Comparison of ENCODE assay signal across 36 cellular contexts in the genomic region with DNA sequence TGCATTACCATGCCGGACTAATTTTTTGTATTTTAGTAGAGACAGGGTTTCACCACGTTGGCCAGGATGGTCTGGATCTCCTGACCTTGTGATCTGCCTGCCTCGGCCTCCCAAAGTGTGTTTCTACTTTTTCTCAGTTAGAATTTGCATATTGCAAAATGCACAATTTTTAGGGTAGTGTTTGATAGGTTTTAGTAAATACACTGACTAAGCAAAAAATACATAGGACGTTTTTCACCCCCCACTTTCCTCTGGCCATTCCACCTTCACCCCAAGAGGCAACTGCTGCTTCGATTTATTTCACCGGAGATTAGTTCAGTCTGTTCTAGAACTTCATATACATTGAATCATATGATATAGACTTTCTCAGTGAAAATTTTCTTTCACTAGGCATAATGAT.
"Had no signal": no experiment of that assay in that cellular context is flagged by ENCODE, and none has a peak within 500 bp of the region (broad histone marks: within the 10 kb centered on the region; RNA-seq: fewer than 3 reads in every experiment).

No MANE protein-coding gene starts in this region.

- DNase-seq: activated B cell treated with CpG ODN at 0.5 μM for 24 hours; activated CD4-positive, alpha-beta memory T cell treated with anti-CD3 and anti-CD28 coated beads, Interleukin-2, amount 10 ng/mL, durations not matched to agents 7 days and 5 days; activated CD4-positive, alpha-beta T cell treated with anti-CD3 and anti-CD28 coated beads for 4 hours; activated CD4-positive, alpha-beta T cell treated with anti-CD3 and anti-CD28 coated beads, Interleukin-2, amount 10 ng/mL, durations not matched to agents 7 days and 5 days; activated CD4-positive, alpha-beta T cell treated with anti-CD3 and anti-CD28 coated beads, Interleukin-2, amount 50 U/mL, for 48 hours; activated CD4-positive, CD25-positive, alpha-beta regulatory T cell treated with anti-CD3 and anti-CD28 coated beads, Interleukin-2, amount 50 U/mL, for 72 hours; activated CD8-positive, alpha-beta memory T cell treated with anti-CD3 and anti-CD28 coated beads for 24 hours; activated CD8-positive, alpha-beta memory T cell treated with anti-CD3 and anti-CD28 coated beads, Interleukin-2, amount 10 ng/mL, durations not matched to agents 7 days and 5 days; activated CD8-positive, alpha-beta memory T cell treated with anti-CD3 and anti-CD28 coated beads, Interleukin-2, amount 50 U/mL, for 48 hours; activated CD8-positive, alpha-beta T cell treated with anti-CD3 and anti-CD28 coated beads, Interleukin-2, amount 10 ng/mL, durations not matched to agents 7 days and 5 days; activated effector memory CD4-positive, alpha-beta T cell treated with Interleukin-2 at 50 U/mL for 16 hours; activated gamma-delta T cell; activated naive CD4-positive, alpha-beta T cell treated with anti-CD3 and anti-CD28 coated beads, Interleukin-2, amount 10 ng/mL, durations not matched to agents 7 days and 5 days; activated naive CD4-positive, alpha-beta T cell treated with Interleukin-2 at 50 U/mL for 16 hours; activated naive CD8-positive, alpha-beta T cell treated with anti-CD3 and anti-CD28 coated beads, Interleukin-2, amount 10 ng/mL, durations not matched to agents 7 days and 5 days; activated naive CD8-positive, alpha-beta T cell treated with anti-CD3 and anti-CD28 coated beads, Interleukin-2, amount 50 U/mL, for 24 hours; activated T-cell treated with anti-CD3 and anti-CD28 coated beads, Interleukin-2, amount 50 U/mL, for 24 hours; activated T-cell treated with anti-CD3 and anti-CD28 coated beads, Interleukin-2, amount 50 U/mL, for 48 hours; amygdala; anterior cingulate cortex; caudate nucleus; cerebellar nuclear complex; T-helper 2 cell; T-helper 9 cell had no signal

- H3K27ac Mint-ChIP-seq: activated B cell treated with CpG ODN at 0.5 μM for 24 hours; activated CD4-positive, alpha-beta memory T cell treated with anti-CD3 and anti-CD28 coated beads, Interleukin-2, amount 10 ng/mL, durations not matched to agents 7 days and 5 days; activated CD4-positive, alpha-beta T cell treated with anti-CD3 and anti-CD28 coated beads, Interleukin-2, amount 10 ng/mL, durations not matched to agents 7 days and 5 days; activated CD8-positive, alpha-beta memory T cell treated with anti-CD3 and anti-CD28 coated beads, Interleukin-2, amount 10 ng/mL, durations not matched to agents 7 days and 5 days; activated CD8-positive, alpha-beta T cell treated with anti-CD3 and anti-CD28 coated beads, Interleukin-2, amount 10 ng/mL, durations not matched to agents 7 days and 5 days; activated naive CD4-positive, alpha-beta T cell treated with anti-CD3 and anti-CD28 coated beads, Interleukin-2, amount 10 ng/mL, durations not matched to agents 7 days and 5 days; activated naive CD4-positive, alpha-beta T cell treated with anti-CD3 and anti-CD28 coated beads, Interleukin-2, amount 50 U/mL, for 24 hours; activated naive CD8-positive, alpha-beta T cell; activated naive CD8-positive, alpha-beta T cell treated with anti-CD3 and anti-CD28 coated beads, Interleukin-2, amount 10 ng/mL, durations not matched to agents 7 days and 5 days; activated naive CD8-positive, alpha-beta T cell treated with anti-CD3 and anti-CD28 coated beads, Interleukin-2, amount 50 U/mL, for 24 hours; activated T-cell treated with anti-CD3 and anti-CD28 coated beads, Interleukin-2, amount 50 U/mL, for 24 hours; activated T-helper 2 cell treated with anti-CD3 and anti-CD28 coated beads, Interferon-gamma antibody, Interleukin-2, Interleukin-4, amounts not matched to agents 10 μg/mL and 5 μg/mL and 100 μg/mL, durations not matched to agents 14 hours and 24 hours and 36 hours; brain; T-helper 1 cell treated with Interleukin-12 subunit alpha and Interleukin-12 subunit beta and Interleukin-4 antibody, amounts not matched to agents 30 μg/mL and 1 μg/mL, for 36 hours; T-helper 2 cell treated with Interferon-gamma antibody and Interleukin-4, amounts not matched to agents 5 μg/mL and 100 μg/mL, for 36 hours had no signal

- H3K4me3 Mint-ChIP-seq: activated B cell treated with CpG ODN at 0.5 μM for 24 hours; activated CD4-positive, alpha-beta memory T cell treated with anti-CD3 and anti-CD28 coated beads, Interleukin-2, amount 10 ng/mL, durations not matched to agents 7 days and 5 days; activated CD4-positive, alpha-beta T cell treated with anti-CD3 and anti-CD28 coated beads, Interleukin-2, amount 10 ng/mL, durations not matched to agents 7 days and 5 days; activated CD8-positive, alpha-beta memory T cell treated with anti-CD3 and anti-CD28 coated beads, Interleukin-2, amount 10 ng/mL, durations not matched to agents 7 days and 5 days; activated CD8-positive, alpha-beta T cell treated with anti-CD3 and anti-CD28 coated beads, Interleukin-2, amount 10 ng/mL, durations not matched to agents 7 days and 5 days; activated naive CD4-positive, alpha-beta T cell treated with anti-CD3 and anti-CD28 coated beads, Interleukin-2, amount 10 ng/mL, durations not matched to agents 7 days and 5 days; activated naive CD4-positive, alpha-beta T cell treated with anti-CD3 and anti-CD28 coated beads, Interleukin-2, amount 50 U/mL, for 24 hours; activated naive CD8-positive, alpha-beta T cell; activated naive CD8-positive, alpha-beta T cell treated with anti-CD3 and anti-CD28 coated beads, Interleukin-2, amount 10 ng/mL, durations not matched to agents 7 days and 5 days; activated naive CD8-positive, alpha-beta T cell treated with anti-CD3 and anti-CD28 coated beads, Interleukin-2, amount 50 U/mL, for 24 hours; activated T-cell treated with anti-CD3 and anti-CD28 coated beads, Interleukin-2, amount 50 U/mL, for 24 hours; brain; central memory CD8-positive, alpha-beta T cell; T-helper 1 cell treated with Interleukin-12 subunit alpha and Interleukin-12 subunit beta and Interleukin-4 antibody, amounts not matched to agents 30 μg/mL and 1 μg/mL, for 36 hours; T-helper 2 cell treated with Interferon-gamma antibody and Interleukin-4, amounts not matched to agents 5 μg/mL and 100 μg/mL, for 36 hours had no signal

- H3K4me1 ChIP-seq: ascending aorta had no signal

- FAIRE-seq: bronchial epithelial cell, TTC549 had no signal

- ATAC-seq: activated CD8-positive, alpha-beta memory T cell treated with anti-CD3 and anti-CD28 coated beads, Interleukin-2, amount 10 ng/mL, durations not matched to agents 7 days and 5 days; activated CD8-positive, alpha-beta T cell treated with anti-CD3 and anti-CD28 coated beads, Interleukin-2, amount 10 ng/mL, durations not matched to agents 7 days and 5 days; activated naive CD8-positive, alpha-beta T cell treated with anti-CD3 and anti-CD28 coated beads, Interleukin-2, amount 50 U/mL, for 24 hours had no signal

- H3K27ac ChIP-seq: ascending aorta, cardiac muscle cell, VCaP had no signal

- H3K36me3 Mint-ChIP-seq: activated CD8-positive, alpha-beta memory T cell treated with anti-CD3 and anti-CD28 coated beads, Interleukin-2, amount 10 ng/mL, durations not matched to agents 7 days and 5 days; activated naive CD4-positive, alpha-beta T cell treated with anti-CD3 and anti-CD28 coated beads, Interleukin-2, amount 10 ng/mL, durations not matched to agents 7 days and 5 days; activated naive CD4-positive, alpha-beta T cell treated with anti-CD3 and anti-CD28 coated beads, Interleukin-2, amount 50 U/mL, for 24 hours; activated naive CD8-positive, alpha-beta T cell; activated naive CD8-positive, alpha-beta T cell treated with anti-CD3 and anti-CD28 coated beads, Interleukin-2, amount 10 ng/mL, durations not matched to agents 7 days and 5 days; brain had no signal

- H3K27me3 ChIP-seq: ascending aorta, cardiac muscle cell had no signal

- H3K9me3 Mint-ChIP-seq: activated B cell treated with CpG ODN at 0.5 μM for 24 hours; activated CD4-positive, alpha-beta memory T cell treated with anti-CD3 and anti-CD28 coated beads, Interleukin-2, amount 10 ng/mL, durations not matched to agents 7 days and 5 days; activated CD4-positive, alpha-beta T cell treated with anti-CD3 and anti-CD28 coated beads, Interleukin-2, amount 10 ng/mL, durations not matched to agents 7 days and 5 days; activated naive CD4-positive, alpha-beta T cell treated with anti-CD3 and anti-CD28 coated beads, Interleukin-2, amount 10 ng/mL, durations not matched to agents 7 days and 5 days; activated naive CD4-positive, alpha-beta T cell treated with anti-CD3 and anti-CD28 coated beads, Interleukin-2, amount 50 U/mL, for 24 hours; activated naive CD8-positive, alpha-beta T cell treated with anti-CD3 and anti-CD28 coated beads, Interleukin-2, amount 10 ng/mL, durations not matched to agents 7 days and 5 days; activated naive CD8-positive, alpha-beta T cell treated with anti-CD3 and anti-CD28 coated beads, Interleukin-2, amount 50 U/mL, for 24 hours; activated T-cell treated with anti-CD3 and anti-CD28 coated beads, Interleukin-2, amount 50 U/mL, for 24 hours; activated T-helper 2 cell treated with anti-CD3 and anti-CD28 coated beads, Interferon-gamma antibody, Interleukin-2, Interleukin-4, amounts not matched to agents 10 μg/mL and 5 μg/mL and 100 μg/mL, durations not matched to agents 14 hours and 24 hours and 36 hours; central memory CD8-positive, alpha-beta T cell; T-helper 1 cell treated with Interleukin-12 subunit alpha and Interleukin-12 subunit beta and Interleukin-4 antibody, amounts not matched to agents 30 μg/mL and 1 μg/mL, for 36 hours; T-helper 2 cell treated with Interferon-gamma antibody and Interleukin-4, amounts not matched to agents 5 μg/mL and 100 μg/mL, for 36 hours had no signal

- H3K4me1 Mint-ChIP-seq: activated B cell treated with CpG ODN at 0.5 μM for 24 hours; activated CD4-positive, alpha-beta memory T cell treated with anti-CD3 and anti-CD28 coated beads, Interleukin-2, amount 10 ng/mL, durations not matched to agents 7 days and 5 days; activated CD4-positive, alpha-beta T cell treated with anti-CD3 and anti-CD28 coated beads, Interleukin-2, amount 10 ng/mL, durations not matched to agents 7 days and 5 days; activated CD8-positive, alpha-beta memory T cell treated with anti-CD3 and anti-CD28 coated beads, Interleukin-2, amount 10 ng/mL, durations not matched to agents 7 days and 5 days; activated naive CD4-positive, alpha-beta T cell treated with anti-CD3 and anti-CD28 coated beads, Interleukin-2, amount 10 ng/mL, durations not matched to agents 7 days and 5 days; activated naive CD4-positive, alpha-beta T cell treated with anti-CD3 and anti-CD28 coated beads, Interleukin-2, amount 50 U/mL, for 24 hours; activated naive CD8-positive, alpha-beta T cell treated with anti-CD3 and anti-CD28 coated beads, Interleukin-2, amount 10 ng/mL, durations not matched to agents 7 days and 5 days; activated naive CD8-positive, alpha-beta T cell treated with anti-CD3 and anti-CD28 coated beads, Interleukin-2, amount 50 U/mL, for 24 hours; brain; central memory CD8-positive, alpha-beta T cell had no signal

- H3K27me3 Mint-ChIP-seq: activated B cell treated with CpG ODN at 0.5 μM for 24 hours; activated CD4-positive, alpha-beta memory T cell treated with anti-CD3 and anti-CD28 coated beads, Interleukin-2, amount 10 ng/mL, durations not matched to agents 7 days and 5 days; activated CD8-positive, alpha-beta memory T cell treated with anti-CD3 and anti-CD28 coated beads, Interleukin-2, amount 10 ng/mL, durations not matched to agents 7 days and 5 days; activated naive CD8-positive, alpha-beta T cell; brain had no signal

- H3K36me3 ChIP-seq: ascending aorta, cardiac muscle cell had no signal

- H3K9me3 ChIP-seq: ascending aorta had no signal

- H3K4me3 ChIP-seq: ascending aorta, cardiac muscle cell had no signal
